In the genomic region with DNA sequence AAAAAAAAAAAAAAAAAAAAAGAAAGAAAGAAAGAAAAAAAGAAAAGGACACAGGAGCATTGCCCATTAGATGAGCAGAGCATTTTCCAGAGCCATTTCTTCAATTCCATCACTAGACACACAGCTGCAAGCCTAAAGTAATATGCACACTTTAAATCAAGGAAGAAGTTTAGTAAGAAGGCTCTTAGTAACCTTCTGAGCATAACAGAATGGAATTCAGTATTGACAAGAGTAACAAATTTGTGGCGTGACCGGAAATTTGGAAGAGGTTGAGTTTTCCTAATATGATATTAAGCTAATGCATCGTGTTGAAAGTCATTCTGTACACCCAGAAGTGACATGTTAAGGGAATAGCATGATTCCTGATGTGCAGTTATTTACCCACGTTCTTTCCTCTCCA, we compare ENCODE assay signal across 14 cellular contexts. TPM values are rescaled to one million over a fixed set of nuclear protein-coding genes. Genes with fewer than 3 reads are reported as not detected.
DNase-seq lines count a peak whose midpoint lies in the region; ATAC-seq and TF ChIP-seq lines count a peak whose summit lies in the region.
"Had no signal": no experiment of that assay in that cellular context is flagged by ENCODE, and none has a peak within 500 bp of the region (broad histone marks: within the 10 kb centered on the region; RNA-seq: fewer than 3 reads in every experiment).

No MANE protein-coding gene starts in this region.

- H3F3A ChIP-seq in smooth muscle cell (ENCODE audit: low read depth): no peaks in the 10 kb centered on the region

- H3K4me1 ChIP-seq in BLaER1 treated with 17β-estradiol and CSF1 and Interleukin-3, amounts not matched to agents 10 nM and 100 nM: peaks cover 69 to 87% (median 82%) of the 10 kb centered on the region in 10 experiments
- peaks cover 92% of the 10 kb centered on the region for H3K4me1 ChIP-seq in Panc1 (ENCODE audit: control insufficient read depth, insufficient read depth, low read length)
- H3K4me1 ChIP-seq in smooth muscle cell (ENCODE audit: low read depth): peaks cover 19% of the 10 kb centered on the region

- in situ Hi-C loops in Panc1 (cut with HindIII; ENCODE audit: low pct_unique_long_range_greater_than_20kb, low sequenced_read_pairs): no loop called here

- no peaks in the 10 kb centered on the region for H3K9me3 Mint-ChIP-seq in immature natural killer cell
- H3K9me3 Mint-ChIP-seq: activated T-cell treated with anti-CD3 and anti-CD28 coated beads, Interleukin-2, amount 50 U/mL, for 4 hours; CD4-positive, alpha-beta T cell had no signal

- peaks cover 0 to 20% (median 14%) of the 10 kb centered on the region in 11 experiments; a peak in 18 of 22 replicates for H3K9me3 ChIP-seq in BLaER1 treated with 17β-estradiol and CSF1 and Interleukin-3, amounts not matched to agents 10 nM and 100 nM (replicated peaks in 1 of 11)
- H3K9me3 ChIP-seq in Panc1 (ENCODE audit: control insufficient read depth, insufficient read depth, low read depth, low read length): no peaks in the 10 kb centered on the region
- no peaks in the 10 kb centered on the region for H3K9me3 ChIP-seq in smooth muscle cell (replicated peaks; ENCODE audit: low read depth)

- POLR2A ChIA-PET in Panc1 (lab: Charles Lee): interaction anchor here (0.6 to 0.7 kb wide), 2 partner anchors 39 to 383 kb away, joined by 3 to 11 read pairs; no protein-coding TSS in a partner anchor

- intact Hi-C loops in Panc1 (cut with micrococcal nuclease; ENCODE audit: unreplicated experiment): no loop called here
- intact Hi-C loops in head of caudate nucleus (cut with DNase I): no loop called here

- WGBS in smooth muscle cell (ENCODE audit: low lambda C conversion rate): 94% methylated on average over 4 of the region's 4 CpGs

- no peak for DNase-seq in Panc1 (ENCODE audit: low read depth, low spot score)
- DNase-seq in fibroblast of mammary gland (ENCODE audit: low read depth): peak; percentile 73
- DNase-seq in smooth muscle cell (lab: John Stamatoyannopoulos, UW; ENCODE audit: unreplicated experiment): no peak
- no peak for DNase-seq in Ammon's horn (ENCODE audit: low spot score)
- no peak for DNase-seq in immature natural killer cell
- DNase-seq in C1 segment of cervical spinal cord (lab: John Stamatoyannopoulos, UW): no peak
- no peak for DNase-seq in head of caudate nucleus
- DNase-seq: activated T-cell treated with anti-CD3 and anti-CD28 coated beads, Interleukin-2, amount 50 U/mL, for 4 hours; kidney; T-helper 17 cell had no signal

- H3K36me3 Mint-ChIP-seq in immature natural killer cell: peaks cover 3 to 6% (median 4%) of the 10 kb centered on the region in 3 donors

- no peaks in the 10 kb centered on the region for H3K27me3 ChIP-seq in BLaER1 treated with 17β-estradiol and CSF1 and Interleukin-3, amounts not matched to agents 10 nM and 100 nM
- H3K27me3 ChIP-seq in Panc1 (ENCODE audit: control insufficient read depth, insufficient read depth, low read length): no peaks in the 10 kb centered on the region
- H3K27me3 ChIP-seq in smooth muscle cell (ENCODE audit: low read depth): no peaks in the 10 kb centered on the region

- H3K27ac ChIP-seq in BLaER1 treated with 17β-estradiol and CSF1 and Interleukin-3, amounts not matched to agents 10 nM and 100 nM: peak overlapping the region in 9 of 11 experiments; percentile 15 to 68 (median 56); a peak in 16 of 22 replicates
- H3K27ac ChIP-seq in Panc1 (ENCODE audit: low read length): peak overlapping the region; percentile 74
- peak overlapping the region; percentile 67 for H3K27ac ChIP-seq in smooth muscle cell (ENCODE audit: low read depth)

- CTCF ChIA-PET in Panc1 (lab: Charles Lee): no interaction called here

- no peak overlapping the region for H3K4me3 Mint-ChIP-seq in immature natural killer cell
- H3K4me3 Mint-ChIP-seq: activated CD4-positive, alpha-beta T cell treated with anti-CD3 and anti-CD28 coated beads for 36 hours; CD4-positive, alpha-beta T cell had no signal

- no peak for ATAC-seq in Panc1
- ATAC-seq: activated CD4-positive, alpha-beta T cell treated with anti-CD3 and anti-CD28 coated beads for 36 hours; esophagus mucosa had no signal

- peaks cover 56 to 87% of the 10 kb centered on the region in 2 donors for H3K4me1 Mint-ChIP-seq in immature natural killer cell

- peak overlapping the region in 6 of 10 experiments; percentile 19 to 60 (median 36); a peak in 7 of 20 replicates for H3K4me3 ChIP-seq in BLaER1 treated with 17β-estradiol and CSF1 and Interleukin-3, amounts not matched to agents 10 nM and 100 nM
- H3K4me3 ChIP-seq in Panc1 (ENCODE audit: low read depth in 2 of 2, low read length in 2 of 2): no peak overlapping the region
- no peak overlapping the region for H3K4me3 ChIP-seq in fibroblast of mammary gland (ENCODE audit: control insufficient read depth, low read depth, low read length)
- no peak overlapping the region for H3K4me3 ChIP-seq in smooth muscle cell

- no peak overlapping the region for H2AFZ ChIP-seq in smooth muscle cell (ENCODE audit: low read depth)

- H3K9ac ChIP-seq in BLaER1 treated with 17β-estradiol and CSF1 and Interleukin-3, amounts not matched to agents 10 nM and 100 nM: peak overlapping the region in 9 of 11 experiments; percentile 3 to 62 (median 39); a peak in 12 of 22 replicates
- no peak overlapping the region for H3K9ac ChIP-seq in smooth muscle cell (ENCODE audit: low read depth)

- H3K27me3 Mint-ChIP-seq in immature natural killer cell (ENCODE audit: low read depth in 3 of 3): peaks cover 0 to 3% (median 3%) of the 10 kb centered on the region in 3 donors
- H3K27me3 Mint-ChIP-seq: activated CD4-positive, alpha-beta T cell treated with anti-CD3 and anti-CD28 coated beads for 36 hours; CD4-positive, alpha-beta T cell; T-helper 17 cell had no signal

- H4K20me1 ChIP-seq in BLaER1 treated with 17β-estradiol and CSF1 and Interleukin-3, amounts not matched to agents 10 nM and 100 nM: peaks cover 11 to 89% (median 64%) of the 10 kb centered on the region in 11 experiments; a peak in 17 of 22 replicates
- H4K20me1 ChIP-seq in smooth muscle cell (ENCODE audit: low read depth): peaks cover 89% of the 10 kb centered on the region

- H3K27ac Mint-ChIP-seq in immature natural killer cell: no peak overlapping the region
- H3K27ac Mint-ChIP-seq: activated CD4-positive, alpha-beta T cell treated with anti-CD3 and anti-CD28 coated beads for 36 hours; T-helper 17 cell had no signal

- BruUV-seq in Panc1 (replicated peaks; lab: Mats Ljungman, UMichigan): no TSS peak

- TF ChIP-seq CTCF in Panc1 (IDR thresholded peaks at IDR 0.05) (no peak), fibroblast of mammary gland (conservative IDR thresholded peaks at IDR 0.05; ENCODE audit: control insufficient read depth, insufficient read depth, low read depth, low read length) (no peak), smooth muscle cell (IDR thresholded peaks at IDR 0.05; ENCODE audit: borderline replicate concordance, insufficient read depth, poor library complexity, severe bottlenecking) (no peak)

- peaks cover 99% of the 10 kb centered on the region for H3K79me2 ChIP-seq in smooth muscle cell (ENCODE audit: low read depth)

- H3K4me2 ChIP-seq in BLaER1 treated with 17β-estradiol and CSF1 and Interleukin-3, amounts not matched to agents 10 nM and 100 nM: peak overlapping the region; percentile 80 to 95 (median 89)
- peak overlapping the region; percentile 70 for H3K4me2 ChIP-seq in smooth muscle cell

- H3K36me3 ChIP-seq in BLaER1 treated with 17β-estradiol and CSF1 and Interleukin-3, amounts not matched to agents 10 nM and 100 nM: peaks cover 0 to 37% (median 19%) of the 10 kb centered on the region in 11 experiments; a peak in 19 of 22 replicates
- H3K36me3 ChIP-seq in Panc1 (ENCODE audit: control insufficient read depth, insufficient read depth, low read length): no peaks in the 10 kb centered on the region
- H3K36me3 ChIP-seq in smooth muscle cell (ENCODE audit: low read depth): no peaks in the 10 kb centered on the region

RNA-seq across cellular contexts. Expression of a gene that starts 35.3 kb away (rescaled TPM):
- total RNA-seq in Panc1 (2021; ENCODE audit: unreplicated experiment) (47.0 TPM), smooth muscle cell (15.5 and 28.5 TPM in 2 replicates)
- polyA plus RNA-seq in Panc1 (2012; ENCODE audit: insufficient read length): 23.3 TPM
- polyA plus RNA-seq in smooth muscle cell (16.2 and 17.5 TPM in 2 replicates), immature natural killer cell (1 to 10 TPM in 2 of 3 donors, under 1 TPM in 1; 0.93 to 2.0 (median 1.2) TPM)

Comparison
In these comparisons a context has a peak if more than half of its experiments do, and no peak if none do; other contexts are left out.
1. H3K4me3 ChIP-seq: peak in BLaER1 treated with 17β-estradiol and CSF1 and Interleukin-3, amounts not matched to agents 10 nM and 100 nM (6 of 10); none in Panc1 (0 of 2), fibroblast of mammary gland (single experiment) and smooth muscle cell (single experiment).
2. Peak in every context shown above with its lines, with median percentiles within 50 percentile points of each other: H3K27ac ChIP-seq.